ENCODE assay signal across 14 cellular contexts in genomic region chr14:56004323-56004722, GRCh38.
A peak's percentile ranks its signal among the peaks of the same experiment; 100 is the strongest.
DNase-seq lines count a peak whose midpoint lies in the region; FAIRE-seq and TF ChIP-seq lines count a peak whose summit lies in the region.
"Had no signal": no experiment of that assay in that cellular context is flagged by ENCODE, and none has a peak within 500 bp of the region (broad histone marks: within the 10 kb centered on the region; RNA-seq: fewer than 3 reads in every experiment).

No MANE protein-coding gene starts in this region.

- peak overlapping the region; percentile 53 for H3K4me2 ChIP-seq in fibroblast of lung (ENCODE audit: extremely low read depth, insufficient read depth, low read length)
- H3K4me2 ChIP-seq in skeletal muscle satellite cell (ENCODE audit: low read length), result no peak overlapping the region
- no peak overlapping the region for H3K4me2 ChIP-seq in trophoblast cell (ENCODE audit: low read length)

- H3K9me3 Mint-ChIP-seq in Calu3 (ENCODE audit: low read depth, unreplicated experiment), result peaks cover 3% of the 10 kb centered on the region

- H3K9ac ChIP-seq in fibroblast of lung (ENCODE audit: insufficient read depth, low read length) (peak overlapping the region; percentile 41), skeletal muscle satellite cell (ENCODE audit: low read depth, low read length) (peak overlapping the region; percentile 73), trophoblast cell (ENCODE audit: low read length) (no peak overlapping the region)

- peak overlapping the region; percentile 66 for H3K4me3 Mint-ChIP-seq in Calu3 (ENCODE audit: low read depth, unreplicated experiment)

- no peak overlapping the region for H2AK5ac ChIP-seq in trophoblast cell (ENCODE audit: low read length)

- peak overlapping the region; percentile 77 for H3K27ac ChIP-seq in fibroblast of lung (ENCODE audit: insufficient read depth, low read length)
- no peak overlapping the region for H3K27ac ChIP-seq in trophoblast cell (ENCODE audit: low read depth, low read length)

- H4K12ac ChIP-seq in trophoblast cell (ENCODE audit: low read depth, low read length), result no peak overlapping the region

- peak overlapping the region; percentile 88 for H3K27ac Mint-ChIP-seq in Calu3 (ENCODE audit: unreplicated experiment)
- H3K27ac Mint-ChIP-seq: activated naive CD4-positive, alpha-beta T cell treated with anti-CD3 and anti-CD28 coated beads, Interleukin-2, amount 50 U/mL, for 72 hours had no signal

- BruUV-seq in Calu3 (replicated peaks; lab: Mats Ljungman, UMichigan), result no TSS peak

- no peak overlapping the region for H4K8ac ChIP-seq in trophoblast cell (ENCODE audit: low read depth, low read length)

- H3K27me3 Mint-ChIP-seq in Calu3 (ENCODE audit: unreplicated experiment), result no peaks in the 10 kb centered on the region

- CTCF ChIA-PET in Calu3 (lab: Charles Lee), result interaction anchor here (0.7 kb wide), 1 partner anchor 110 kb away, joined by 16 read pairs; no protein-coding TSS in a partner anchor

- H3K9me3 ChIP-seq in fibroblast of lung (ENCODE audit: control insufficient read depth, insufficient read depth, low read depth, low read length), result no peaks in the 10 kb centered on the region
- H3K9me3 ChIP-seq in skeletal muscle satellite cell (replicated peaks; ENCODE audit: low read length), result no peaks in the 10 kb centered on the region
- H3K9me3 ChIP-seq in trophoblast cell (ENCODE audit: insufficient read depth, low read depth, low read length), result no peaks in the 10 kb centered on the region
- H3K9me3 ChIP-seq: sigmoid colon had no signal

- H4K91ac ChIP-seq in trophoblast cell (ENCODE audit: low read depth, low read length), result no peak overlapping the region

- no peak for FAIRE-seq in urothelium cell line (lab: Jason Lieb, UNC)

- H3K27me3 ChIP-seq in fibroblast of lung (ENCODE audit: control insufficient read depth, insufficient read depth, low read length) (no peaks in the 10 kb centered on the region), skeletal muscle satellite cell (ENCODE audit: control insufficient read depth, insufficient read depth, low read length) (no peaks in the 10 kb centered on the region), trophoblast cell (ENCODE audit: insufficient read depth, low read length) (no peaks in the 10 kb centered on the region)
- H3K27me3 ChIP-seq: sigmoid colon, stomach had no signal

- no CpG with 5 or more reads among the region's 3 CpGs for WGBS in trophoblast cell (ENCODE audit: extremely low coverage, insufficient coverage, insufficient read length)

- peaks cover 7% of the 10 kb centered on the region for H3K36me3 Mint-ChIP-seq in Calu3 (ENCODE audit: insufficient read depth, unreplicated experiment)
- H3K36me3 Mint-ChIP-seq: IgD-negative memory B cell had no signal

- no peak overlapping the region for H3K4ac ChIP-seq in trophoblast cell (ENCODE audit: low read depth, low read length)

- H3K4me3 ChIP-seq in fibroblast of lung (replicated peaks in 1 of 4; ENCODE audit: control extremely low read depth in 1 of 4, insufficient read depth in 1 of 4, low read depth in 3 of 4, low read length in 4 of 4), result no peak overlapping the region
- no peak overlapping the region for H3K4me3 ChIP-seq in skeletal muscle satellite cell (ENCODE audit: low read length)
- no peak overlapping the region for H3K4me3 ChIP-seq in trophoblast cell (ENCODE audit: low read depth, low read length)

- no peak overlapping the region for H2BK12ac ChIP-seq in trophoblast cell (ENCODE audit: low read length)

- H2AFZ ChIP-seq in fibroblast of lung (ENCODE audit: low read length) (no peak overlapping the region), trophoblast cell (ENCODE audit: insufficient read depth, low read length, poor library complexity) (no peak overlapping the region)

- TF ChIP-seq CTCF in Calu3 (IDR thresholded peaks at IDR 0.05; ENCODE audit: unreplicated experiment), result no peak
- TF ChIP-seq CTCF in fibroblast of lung (conservative IDR thresholded peaks at IDR 0.05 in 1 of 2, IDR thresholded peaks at IDR 0.05 in 1 of 2; ENCODE audit: low read depth in 1 of 2, low read length in 2 of 2), result no peak

- no peak overlapping the region for H3K23ac ChIP-seq in trophoblast cell (ENCODE audit: low read length)

- no peak overlapping the region for H2BK120ac ChIP-seq in trophoblast cell (ENCODE audit: insufficient read depth, low read length, poor library complexity)

- no peak overlapping the region for H3K14ac ChIP-seq in trophoblast cell (ENCODE audit: low read length)

- H3K18ac ChIP-seq in trophoblast cell (ENCODE audit: low read length), result no peak overlapping the region

- no peak for DNase-seq in Calu3
- DNase-seq in NCI-H526 treated with DMSO at 0.1 percent for 48 hours (lab: John Stamatoyannopoulos, UW), result peak; percentile 69
- no peak for DNase-seq in fibroblast of lung (ENCODE audit: low read depth in 2 of 2)
- no peak for DNase-seq in trophoblast cell
- no peak for DNase-seq in NCI-H146 (lab: John Stamatoyannopoulos, UW)
- DNase-seq in DMS53 treated with DMSO at 0.1 percent for 48 hours (lab: John Stamatoyannopoulos, UW; ENCODE audit: unreplicated experiment), result no peak
- DNase-seq in urothelium cell line (ENCODE audit: low spot score), result no peak
- DNase-seq: NCI-H1105 treated with DMSO at 0.1 percent for 48 hours, NCI-H524 treated with DMSO at 0.1 percent for 48 hours, sigmoid colon had no signal

- H3K79me2 ChIP-seq in fibroblast of lung (ENCODE audit: control insufficient read depth, insufficient read depth, low read length), result no peaks in the 10 kb centered on the region
- H3K79me2 ChIP-seq in trophoblast cell (ENCODE audit: control insufficient read depth, insufficient read depth, low read length, poor library complexity), result no peaks in the 10 kb centered on the region

- H3K4me1 ChIP-seq in fibroblast of lung (ENCODE audit: control insufficient read depth, extremely low read depth, insufficient read depth, low read length) (no peaks in the 10 kb centered on the region), skeletal muscle satellite cell (ENCODE audit: control insufficient read depth, insufficient read depth, low read length) (peaks cover 7% of the 10 kb centered on the region), trophoblast cell (ENCODE audit: control insufficient read depth in 1 of 2, insufficient read depth in 2 of 2, low read length in 2 of 2) (no peaks in the 10 kb centered on the region)

- intact Hi-C loops in Calu3 (cut with micrococcal nuclease; ENCODE audit: unreplicated experiment), result no loop called here

- H3K4me1 Mint-ChIP-seq in Calu3 (ENCODE audit: low read depth, unreplicated experiment), result peaks cover 26% of the 10 kb centered on the region

- H2BK5ac ChIP-seq in trophoblast cell (ENCODE audit: low read depth, low read length, poor library complexity), result no peak overlapping the region

- H3K79me1 ChIP-seq in trophoblast cell (ENCODE audit: low read length), result no peaks in the 10 kb centered on the region

- no peaks in the 10 kb centered on the region for H4K20me1 ChIP-seq in fibroblast of lung (ENCODE audit: control insufficient read depth, extremely low read depth, insufficient read depth, low read length)

- no peaks in the 10 kb centered on the region for H3K36me3 ChIP-seq in fibroblast of lung (ENCODE audit: control insufficient read depth, insufficient read depth, low read length)
- no peaks in the 10 kb centered on the region for H3K36me3 ChIP-seq in skeletal muscle satellite cell (ENCODE audit: insufficient read depth, low read length)
- H3K36me3 ChIP-seq in trophoblast cell (ENCODE audit: control insufficient read depth in 1 of 2, insufficient read depth in 2 of 2, low read length in 2 of 2), result no peaks in the 10 kb centered on the region
- H3K36me3 ChIP-seq: sigmoid colon, stomach had no signal
